Comparison of ENCODE assay signal across 9 cellular contexts in genomic region chr3:187291001-187291511, GRCh38. TPM values are rescaled to one million over a fixed set of nuclear protein-coding genes. Genes with fewer than 3 reads are reported as not detected.
A peak's percentile ranks its signal among the peaks of the same experiment; 100 is the strongest.
DNase-seq lines count a peak whose midpoint lies in the region; ATAC-seq, FAIRE-seq and TF ChIP-seq lines count a peak whose summit lies in the region.
"Had no signal": no experiment of that assay in that cellular context is flagged by ENCODE, and none has a peak within 500 bp of the region (broad histone marks: within the 10 kb centered on the region; RNA-seq: fewer than 3 reads in every experiment).

No MANE protein-coding gene starts in this region.

- DNase-seq in ELF-1 (ENCODE audit: low read depth, low spot score): peak; percentile 37
- DNase-seq in astrocyte of the hippocampus (ENCODE audit: low read depth, low spot score): peak; percentile 64
- no peak for DNase-seq in iPS DF 6.9 (ENCODE audit: low read depth, low spot score)
- no peak for DNase-seq in prostate gland (ENCODE audit: low spot score)
- DNase-seq in activated CD4-positive, alpha-beta T cell treated with anti-CD3 and anti-CD28 coated beads, Interleukin-2, amount 50 U/mL, for 1 hour: no peak
- no peak for DNase-seq in HTR-8/SVneo (ENCODE audit: insufficient read length, low spot score)
- DNase-seq: stimulated activated CD4-positive, alpha-beta T cell treated with anti-CD3 and anti-CD28 coated beads, Interleukin-1b, Interleukin-23, amount 100 ng/mL, for 48 hours had no signal

- no peak overlapping the region for H3K27ac ChIP-seq in iPS DF 6.9 (ENCODE audit: low read length)
- peak overlapping the region; percentile 5 to 47 for H3K27ac ChIP-seq in prostate gland

- no peak for TF ChIP-seq POLR2A in prostate gland (IDR thresholded peaks at IDR 0.05)

- TF ChIP-seq CTCF in prostate gland (IDR thresholded peaks at IDR 0.05): no peak

- H3K4me1 ChIP-seq in iPS DF 6.9 (ENCODE audit: control insufficient read depth, insufficient read depth, low read length) (no peaks in the 10 kb centered on the region; the same call in 1 of the 2 replicates), prostate gland (replicated peaks) (no peaks in the 10 kb centered on the region)

- intact Hi-C loops in prostate gland (cut with DNase I): loop anchor here (10.0 kb wide), 1 partner anchor 76 kb away; no protein-coding TSS in a partner anchor

- H3K9me3 ChIP-seq in iPS DF 6.9 (ENCODE audit: control insufficient read depth, insufficient read depth, low read length) (no peaks in the 10 kb centered on the region), prostate gland (no peaks in the 10 kb centered on the region)

- no CpG with 5 or more reads among the region's 6 CpGs for WGBS in iPS DF 6.9 (ENCODE audit: insufficient coverage, insufficient read length)
- 6% methylated on average over 6 of the region's 6 CpGs for whole genome bisulfite sequencing in prostate gland

- FAIRE-seq in HTR-8/SVneo (lab: Jason Lieb, UNC): no peak

- no peaks in the 10 kb centered on the region for H3K27me3 ChIP-seq in iPS DF 6.9 (ENCODE audit: control insufficient read depth, insufficient read depth, low read length)
- H3K27me3 ChIP-seq in prostate gland (replicated peaks; ENCODE audit: insufficient read depth): no peaks in the 10 kb centered on the region

- H3K4me3 ChIP-seq in iPS DF 6.9 (ENCODE audit: low read length) (peak overlapping the region; percentile 31; the same call in 1 of the 2 replicates), prostate gland (peak overlapping the region; percentile 12 to 21)

- H3K36me3 ChIP-seq in iPS DF 6.9 (ENCODE audit: control insufficient read depth, insufficient read depth, low read length): no peaks in the 10 kb centered on the region
- no peaks in the 10 kb centered on the region for H3K36me3 ChIP-seq in prostate gland

- no peak for ATAC-seq in GM21526 (IDR thresholded peaks at IDR 0.05; ENCODE audit: low FRiP score, unreplicated experiment)
- ATAC-seq in HG02852 (IDR thresholded peaks at IDR 0.05; ENCODE audit: unreplicated experiment): no peak

RNA-seq across cellular contexts. Expression of gene MASP1, which starts 0.5 kb away (rescaled TPM):
- 10 to 100 TPM; 22.1 to 27.3 TPM for total RNA-seq in prostate gland

Comparison
In these comparisons a context has a peak if more than half of its experiments do, and no peak if none do; other contexts are left out.
1. DNase-seq: peak in ELF-1 (single experiment) and astrocyte of the hippocampus (single experiment); none in iPS DF 6.9 (single experiment), prostate gland (single experiment), activated CD4-positive, alpha-beta T cell treated with anti-CD3 and anti-CD28 coated beads, Interleukin-2, amount 50 U/mL, for 1 hour (single experiment) and HTR-8/SVneo (single experiment).